17 cellular contexts compared by ENCODE assay signal in genomic region chr7:12030116-12030515, GRCh38.
DNase-seq lines count a peak whose midpoint lies in the region; ATAC-seq and TF ChIP-seq lines count a peak whose summit lies in the region.
"Had no signal": no experiment of that assay in that cellular context is flagged by ENCODE, and none has a peak within 500 bp of the region (broad histone marks: within the 10 kb centered on the region; RNA-seq: fewer than 3 reads in every experiment).

No MANE protein-coding gene starts in this region.

- no peaks in the 10 kb centered on the region for H3K4me1 ChIP-seq in BE2C
- H3K4me1 ChIP-seq: ascending aorta, left lung, vagina had no signal

- H3K4me3 ChIP-seq in astrocyte of the cerebellum (ENCODE audit: low read depth, low read length) (no peak overlapping the region), BE2C (ENCODE audit: low read depth, low read length) (no peak overlapping the region)
- H3K4me3 ChIP-seq: ascending aorta; BLaER1 treated with 17β-estradiol and CSF1 and Interleukin-3, amounts not matched to agents 10 nM and 100 nM; left lung; vagina had no signal

- TF ChIP-seq CTCF in astrocyte of the cerebellum (IDR thresholded peaks at IDR 0.05; ENCODE audit: low read depth, low read length, missing control alignments), result no peak
- no peak for TF ChIP-seq CTCF in BE2C (IDR thresholded peaks at IDR 0.05; ENCODE audit: low read depth, low read length)

- in situ Hi-C loops in astrocyte of the cerebellum (cut with HindIII; ENCODE audit: low sequenced_read_pairs), result no loop called here

- ATAC-seq in HG02623 (IDR thresholded peaks at IDR 0.05; ENCODE audit: unreplicated experiment), result no peak
- ATAC-seq: left lung had no signal

- H3K9me3 ChIP-seq in BE2C, result no peaks in the 10 kb centered on the region
- H3K9me3 ChIP-seq: ascending aorta; BLaER1 treated with 17β-estradiol and CSF1 and Interleukin-3, amounts not matched to agents 10 nM and 100 nM; left lung; vagina had no signal

- DNase-seq in H4 (ENCODE audit: low spot score), result peak; percentile 52
- DNase-seq in astrocyte of the cerebellum (ENCODE audit: low read depth), result peak; percentile 35
- DNase-seq in iris pigment epithelial cell (ENCODE audit: low read depth), result peak; percentile 83
- DNase-seq in activated CD4-positive, alpha-beta T cell treated with anti-CD3 and anti-CD28 coated beads, Interleukin-2, amount 50 U/mL, for 1 hour, result no peak
- DNase-seq in activated CD4-positive, alpha-beta T cell treated with anti-CD3 and anti-CD28 coated beads, Interleukin-2, amount 50 U/mL, for 48 hours, result no peak
- DNase-seq in BE2C, result no peak
- DNase-seq: activated naive CD4-positive, alpha-beta T cell treated with anti-CD3 and anti-CD28 coated beads for 36 hours; activated T-cell treated with anti-CD3 and anti-CD28 coated beads, Interleukin-2, amount 50 U/mL, for 1 hour; left lung; NCI-H187; NCI-H345; occipital lobe; stimulated activated CD4-positive, alpha-beta T cell treated with anti-CD3 and anti-CD28 coated beads, Interleukin-4, amount 100 ng/mL, for 24 hours had no signal

- H3K27me3 ChIP-seq in BE2C, result no peaks in the 10 kb centered on the region
- H3K27me3 ChIP-seq: ascending aorta; BLaER1 treated with 17β-estradiol and CSF1 and Interleukin-3, amounts not matched to agents 10 nM and 100 nM; left lung; vagina had no signal

- no peaks in the 10 kb centered on the region for H3K36me3 ChIP-seq in BE2C
- H3K36me3 ChIP-seq: ascending aorta; BLaER1 treated with 17β-estradiol and CSF1 and Interleukin-3, amounts not matched to agents 10 nM and 100 nM; left lung; vagina had no signal

Comparison
In these comparisons a context has a peak if more than half of its experiments do, and no peak if none do; other contexts are left out.
1. DNase-seq: peak in H4 (single experiment), astrocyte of the cerebellum (single experiment) and iris pigment epithelial cell (single experiment); none in activated CD4-positive, alpha-beta T cell treated with anti-CD3 and anti-CD28 coated beads, Interleukin-2, amount 50 U/mL, for 1 hour (single experiment), activated CD4-positive, alpha-beta T cell treated with anti-CD3 and anti-CD28 coated beads, Interleukin-2, amount 50 U/mL, for 48 hours (0 of 2) and BE2C (single experiment).